ENCODE assay signal across 8 cellular contexts in the genomic region with DNA sequence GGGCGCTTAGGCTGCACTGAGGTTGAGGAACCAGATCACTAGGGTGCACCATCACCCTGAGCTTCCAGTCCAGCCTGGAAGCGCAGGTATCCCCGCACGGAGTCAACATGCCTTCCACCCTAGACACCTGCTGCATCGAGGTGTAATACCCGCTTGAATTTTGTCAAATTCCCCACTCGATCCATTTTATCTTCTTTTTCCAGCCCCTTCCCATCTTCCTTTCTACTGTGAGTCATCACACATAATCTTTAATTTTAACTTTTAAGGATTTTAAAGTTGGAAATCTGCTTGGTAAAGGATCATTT. TPM values are rescaled to one million over a fixed set of nuclear protein-coding genes. Genes with fewer than 3 reads are reported as not detected.
DNase-seq lines count a peak whose midpoint lies in the region; ATAC-seq, FAIRE-seq and TF ChIP-seq lines count a peak whose summit lies in the region.

No MANE protein-coding gene starts in this region.

- no peaks in the 10 kb centered on the region for H3K36me3 Mint-ChIP-seq in astrocyte (ENCODE audit: low read depth, unreplicated experiment)

- no peak overlapping the region for H3K23ac ChIP-seq in mesenchymal stem cell (ENCODE audit: low read length in 2 of 2)

- no peak overlapping the region for H3K27ac Mint-ChIP-seq in astrocyte (ENCODE audit: unreplicated experiment)

- H3K14ac ChIP-seq in mesenchymal stem cell (ENCODE audit: low read length in 2 of 2): no peak overlapping the region

- peaks cover 6% of the 10 kb centered on the region for H3K36me3 ChIP-seq in astrocyte (ENCODE audit: insufficient read depth, low read length)
- peaks cover 0 to 11% of the 10 kb centered on the region in 2 experiments for H3K36me3 ChIP-seq in mesenchymal stem cell (ENCODE audit: control insufficient read depth in 1 of 2, insufficient read depth in 2 of 2, low read depth in 1 of 2, low read length in 2 of 2)

- H3K79me2 ChIP-seq in astrocyte (ENCODE audit: insufficient read depth, low read length): peaks cover 30% of the 10 kb centered on the region

- peaks cover 18% of the 10 kb centered on the region for H3K79me1 ChIP-seq in mesenchymal stem cell (replicated peaks; ENCODE audit: low read length, poor library complexity, severe bottlenecking)

- DNase-seq in Right ventricle myocardium inferior (ENCODE audit: missing footprints): no peak
- DNase-seq in cardiac septum (ENCODE audit: low spot score): no peak
- no peak for DNase-seq in astrocyte (ENCODE audit: low read depth)
- no peak for DNase-seq in mesenchymal stem cell
- no peak for DNase-seq in DMS114 treated with DMSO at 0.1 percent for 48 hours (lab: John Stamatoyannopoulos, UW; ENCODE audit: unreplicated experiment)
- no peak for DNase-seq in NCI-H774 (lab: John Stamatoyannopoulos, UW)
- no peak for DNase-seq in GDM1 (lab: John Stamatoyannopoulos, UW)

- no peak for FAIRE-seq in astrocyte (lab: Jason Lieb, UNC)

- no peak for TF ChIP-seq CTCF in astrocyte (IDR thresholded peaks at IDR 0.05; ENCODE audit: insufficient read depth, low read depth, low read length)

- H3K4me3 ChIP-seq in astrocyte (ENCODE audit: insufficient read depth, low read depth, low read length) (peak overlapping the region; percentile 94), mesenchymal stem cell (ENCODE audit: insufficient read depth in 1 of 2, low read depth in 1 of 2, low read length in 2 of 2) (peak overlapping the region; percentile 87 to 97)

- H3K4me1 Mint-ChIP-seq in astrocyte (ENCODE audit: low read depth, unreplicated experiment): no peaks in the 10 kb centered on the region

- H3K4me2 ChIP-seq in astrocyte (ENCODE audit: low read length): peak overlapping the region; percentile 87
- peak overlapping the region; percentile 85 for H3K4me2 ChIP-seq in mesenchymal stem cell (ENCODE audit: low read length, poor library complexity, severe bottlenecking)

- H3K9ac ChIP-seq in astrocyte (ENCODE audit: low read length) (peak overlapping the region; percentile 95), mesenchymal stem cell (ENCODE audit: low read length) (peak overlapping the region; percentile 93)

- H4K91ac ChIP-seq in mesenchymal stem cell (ENCODE audit: low read length): no peak overlapping the region

- H3K18ac ChIP-seq in mesenchymal stem cell (ENCODE audit: low read depth in 1 of 2, low read length in 2 of 2): no peak overlapping the region

- no peaks in the 10 kb centered on the region for H3K9me3 Mint-ChIP-seq in astrocyte (ENCODE audit: unreplicated experiment)

- intact Hi-C loops in Right ventricle myocardium inferior (cut with DNase I): loop anchor here (2.0 to 5.0 kb wide), 3 partner anchors 86 to 179 kb away; partner anchors contain the start of genes ABHD18, HSPA4L, LARP1B and MFSD8
- intact Hi-C loops in cardiac septum (cut with DNase I): loop anchor here (5.0 kb wide), 1 partner anchor 99 kb away; the partner anchor contains the start of gene HSPA4L

- H2AFZ ChIP-seq in astrocyte (ENCODE audit: low read depth, low read length) (peak overlapping the region; percentile 100), mesenchymal stem cell (ENCODE audit: low read depth, low read length) (peak overlapping the region; percentile 98)

- H3K9me3 ChIP-seq in astrocyte (ENCODE audit: insufficient read depth, low read depth, low read length) (no peaks in the 10 kb centered on the region), mesenchymal stem cell (ENCODE audit: control insufficient read depth, low read length) (no peaks in the 10 kb centered on the region)

- H4K8ac ChIP-seq in mesenchymal stem cell (ENCODE audit: low read length): no peak overlapping the region

- no peak overlapping the region for H3K4ac ChIP-seq in mesenchymal stem cell (ENCODE audit: low read depth in 1 of 2, low read length in 2 of 2)

- H2BK12ac ChIP-seq in mesenchymal stem cell (ENCODE audit: low read length in 2 of 2): no peak overlapping the region

- H2BK15ac ChIP-seq in mesenchymal stem cell (ENCODE audit: low read depth, poor library complexity, severe bottlenecking): no peak overlapping the region

- H3K27me3 ChIP-seq in astrocyte (ENCODE audit: insufficient read depth, low read length) (no peaks in the 10 kb centered on the region), mesenchymal stem cell (ENCODE audit: control insufficient read depth in 1 of 2, insufficient read depth in 1 of 2, low read length in 2 of 2) (no peaks in the 10 kb centered on the region)

- no peaks in the 10 kb centered on the region for H3K27me3 Mint-ChIP-seq in astrocyte (ENCODE audit: low read depth, unreplicated experiment)

- H4K20me1 ChIP-seq in astrocyte (ENCODE audit: insufficient read depth, low read length): no peaks in the 10 kb centered on the region

- no peak overlapping the region for H2BK5ac ChIP-seq in mesenchymal stem cell (ENCODE audit: low read depth, low read length, poor library complexity, severe bottlenecking)

- H2AK5ac ChIP-seq in mesenchymal stem cell (ENCODE audit: low read length, severe bottlenecking): no peak overlapping the region

- 0% methylated on average over 4 of the region's 7 CpGs for WGBS in mesenchymal stem cell

- H3K4me3 Mint-ChIP-seq in astrocyte (ENCODE audit: unreplicated experiment): peak overlapping the region; percentile 99

- H2BK120ac ChIP-seq in mesenchymal stem cell (ENCODE audit: low read depth, low read length): no peak overlapping the region

- H3K27ac ChIP-seq in astrocyte (ENCODE audit: low read depth, low read length): peak overlapping the region; percentile 93
- H3K27ac ChIP-seq in mesenchymal stem cell (ENCODE audit: low read length, poor library complexity, severe bottlenecking): no peak overlapping the region

- peak; percentile 40 for ATAC-seq in Right ventricle myocardium inferior
- ATAC-seq in HG03175 (IDR thresholded peaks at IDR 0.05; ENCODE audit: unreplicated experiment): peak; percentile 35

- H3K4me1 ChIP-seq in astrocyte (ENCODE audit: insufficient read depth, low read length) (no peaks in the 10 kb centered on the region), mesenchymal stem cell (ENCODE audit: control insufficient read depth, insufficient read depth, low read depth, low read length) (peaks cover 3% of the 10 kb centered on the region)

RNA-seq across cellular contexts. Expression of gene PLK4, which starts 0.8 kb away (rescaled TPM):
- 1.1 TPM for total RNA-seq in Right ventricle myocardium inferior
- 0.75 TPM for total RNA-seq in cardiac septum
- total RNA-seq in astrocyte: 2.8 and 3.6 TPM in 2 replicates
- 2.7 TPM for polyA plus RNA-seq in mesenchymal stem cell (2013, experiment 1 of 2)
- 2.9 TPM for polyA plus RNA-seq in mesenchymal stem cell (2013, experiment 2 of 2)
